Comparison of ENCODE assay signal across 1 cellular context in genomic region chr6:3376888-3377535, GRCh38.
TF ChIP-seq lines count a peak whose summit lies in the region.

No MANE protein-coding gene starts in this region.

TF ChIP-seq in K562, 482 proteins besides CTCF, POLR2A, EP300 and RAD21:
- TF ChIP-seq ZBTB40 (IDR thresholded peaks at IDR 0.05) (peak; percentile 98), ZBTB40 (CRISPR knock-in tag; IDR thresholded peaks at IDR 0.05) (peak; percentile 95), NFIX (CRISPR knock-in tag; IDR thresholded peaks at IDR 0.05; ENCODE audit: low read depth) (no peak), ZKSCAN1 (IDR thresholded peaks at IDR 0.05; ENCODE audit: low read depth, low read length) (0 out of 2 replicates have a peak, but pooled peaks have one; percentile 23), NFIC (IDR thresholded peaks at IDR 0.05) (peak; percentile 91), PTTG1 (tag; IDR thresholded peaks at IDR 0.05; ENCODE audit: low read depth) (no peak), BDP1 (IDR thresholded peaks at IDR 0.05; ENCODE audit: insufficient read depth, insufficient read length) (no peak)
- TF ChIP-seq, protein P1, sequence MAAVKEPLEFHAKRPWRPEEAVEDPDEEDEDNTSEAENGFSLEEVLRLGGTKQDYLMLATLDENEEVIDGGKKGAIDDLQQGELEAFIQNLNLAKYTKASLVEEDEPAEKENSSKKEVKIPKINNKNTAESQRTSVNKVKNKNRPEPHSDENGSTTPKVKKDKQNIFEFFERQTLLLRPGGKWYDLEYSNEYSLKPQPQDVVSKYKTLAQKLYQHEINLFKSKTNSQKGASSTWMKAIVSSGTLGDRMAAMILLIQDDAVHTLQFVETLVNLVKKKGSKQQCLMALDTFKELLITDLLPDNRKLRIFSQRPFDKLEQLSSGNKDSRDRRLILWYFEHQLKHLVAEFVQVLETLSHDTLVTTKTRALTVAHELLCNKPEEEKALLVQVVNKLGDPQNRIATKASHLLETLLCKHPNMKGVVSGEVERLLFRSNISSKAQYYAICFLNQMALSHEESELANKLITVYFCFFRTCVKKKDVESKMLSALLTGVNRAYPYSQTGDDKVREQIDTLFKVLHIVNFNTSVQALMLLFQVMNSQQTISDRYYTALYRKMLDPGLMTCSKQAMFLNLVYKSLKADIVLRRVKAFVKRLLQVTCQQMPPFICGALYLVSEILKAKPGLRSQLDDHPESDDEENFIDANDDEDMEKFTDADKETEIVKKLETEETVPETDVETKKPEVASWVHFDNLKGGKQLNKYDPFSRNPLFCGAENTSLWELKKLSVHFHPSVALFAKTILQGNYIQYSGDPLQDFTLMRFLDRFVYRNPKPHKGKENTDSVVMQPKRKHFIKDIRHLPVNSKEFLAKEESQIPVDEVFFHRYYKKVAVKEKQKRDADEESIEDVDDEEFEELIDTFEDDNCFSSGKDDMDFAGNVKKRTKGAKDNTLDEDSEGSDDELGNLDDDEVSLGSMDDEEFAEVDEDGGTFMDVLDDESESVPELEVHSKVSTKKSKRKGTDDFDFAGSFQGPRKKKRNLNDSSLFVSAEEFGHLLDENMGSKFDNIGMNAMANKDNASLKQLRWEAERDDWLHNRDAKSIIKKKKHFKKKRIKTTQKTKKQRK (IDR thresholded peaks at IDR 0.05; ENCODE audit: borderline replicate concordance, low read depth, low read length): no peak
- TF ChIP-seq, protein P2, sequence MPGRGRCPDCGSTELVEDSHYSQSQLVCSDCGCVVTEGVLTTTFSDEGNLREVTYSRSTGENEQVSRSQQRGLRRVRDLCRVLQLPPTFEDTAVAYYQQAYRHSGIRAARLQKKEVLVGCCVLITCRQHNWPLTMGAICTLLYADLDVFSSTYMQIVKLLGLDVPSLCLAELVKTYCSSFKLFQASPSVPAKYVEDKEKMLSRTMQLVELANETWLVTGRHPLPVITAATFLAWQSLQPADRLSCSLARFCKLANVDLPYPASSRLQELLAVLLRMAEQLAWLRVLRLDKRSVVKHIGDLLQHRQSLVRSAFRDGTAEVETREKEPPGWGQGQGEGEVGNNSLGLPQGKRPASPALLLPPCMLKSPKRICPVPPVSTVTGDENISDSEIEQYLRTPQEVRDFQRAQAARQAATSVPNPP (IDR thresholded peaks at IDR 0.05; ENCODE audit: borderline replicate concordance, insufficient read depth, insufficient read length): no peak
